In genomic region chr6:11009353-11009752, GRCh38 we compare ENCODE assay signal across 11 cellular contexts. TPM values are rescaled to one million over a fixed set of nuclear protein-coding genes. Genes with fewer than 3 reads are reported as not detected.
DNase-seq lines count a peak whose midpoint lies in the region; ATAC-seq and TF ChIP-seq lines count a peak whose summit lies in the region.
"Had no signal": no experiment of that assay in that cellular context is flagged by ENCODE, and none has a peak within 500 bp of the region (broad histone marks: within the 10 kb centered on the region; RNA-seq: fewer than 3 reads in every experiment).

No MANE protein-coding gene starts in this region.

- H3F3A ChIP-seq in PC-9 (ENCODE audit: insufficient read depth, low read depth) = 0 out of 2 replicates have a peak, but pooled peaks cover 10% of the 10 kb centered on the region

- H3K27me3 ChIP-seq in PC-9 (ENCODE audit: insufficient read depth, low read depth) (no peaks in the 10 kb centered on the region), HAP-1 (ENCODE audit: low read depth) (no peaks in the 10 kb centered on the region)

- intact Hi-C loops in PC-9 (cut with micrococcal nuclease; ENCODE audit: unreplicated experiment) = loop anchor here (2.0 kb wide), 1 partner anchor 59 kb away; no protein-coding TSS in a partner anchor
- intact Hi-C loops in left ventricle myocardium superior (cut with micrococcal nuclease) = no loop called here

- POLR2A ChIA-PET in PC-9 (lab: Charles Lee; ENCODE audit: unreplicated experiment) = interaction anchor here (0.6 kb wide), 2 partner anchors 18 to 21 kb away, joined by 6 to 8 read pairs; no protein-coding TSS in a partner anchor

- H3K4me3 ChIP-seq in GM08714 (ENCODE audit: low read length) (peak overlapping the region; percentile 17; the same call in 1 of the 2 replicates), PC-9 (no peak overlapping the region), HAP-1 (no peak overlapping the region)

- peaks cover 28% of the 10 kb centered on the region for H3K4me1 ChIP-seq in PC-9 (replicated peaks; ENCODE audit: insufficient read depth)
- no peaks in the 10 kb centered on the region for H3K4me1 ChIP-seq in HAP-1

- peak; percentile 71 for DNase-seq in HCEC 1CT
- DNase-seq in PC-9 = peak in 1 of 2 experiments; percentile 13
- DNase-seq in islet precursor cell = peak; percentile 66
- no peak for DNase-seq in HAP-1 (ENCODE audit: low spot score in 2 of 2)
- no peak for DNase-seq in cerebellar nuclear complex (lab: John Stamatoyannopoulos, UW)
- no peak for DNase-seq in left ventricle myocardium superior
- DNase-seq: cortex of kidney; stimulated activated CD4-positive, alpha-beta T cell treated with anti-CD3 and anti-CD28 coated beads, Interleukin-1b, Interleukin-23, amount 100 ng/mL, for 48 hours had no signal

- H3K9me3 ChIP-seq in PC-9 (ENCODE audit: insufficient read depth, low read depth) = no peaks in the 10 kb centered on the region
- H3K9me3 ChIP-seq in HAP-1 = no peaks in the 10 kb centered on the region

- H2AFZ ChIP-seq in PC-9 = no peak overlapping the region

- no TSS peak for BruUV-seq in PC-9 (replicated peaks; lab: Mats Ljungman, UMichigan)

- ATAC-seq in HG03039 (IDR thresholded peaks at IDR 0.05; ENCODE audit: unreplicated experiment) (no peak), left ventricle myocardium superior (no peak)

- H3K79me2 ChIP-seq in PC-9 (ENCODE audit: low read depth) = no peaks in the 10 kb centered on the region

- no peaks in the 10 kb centered on the region for H4K20me1 ChIP-seq in PC-9 (ENCODE audit: insufficient read depth)

- peak overlapping the region; percentile 31; the same call in 1 of the 2 replicates for H3K4me2 ChIP-seq in PC-9

- no peak overlapping the region for H3K27ac ChIP-seq in PC-9

- no peaks in the 10 kb centered on the region for H3K9me2 ChIP-seq in PC-9 (ENCODE audit: insufficient read depth)

- TF ChIP-seq CTCF in PC-9 (conservative IDR thresholded peaks at IDR 0.05) = no peak

- in situ Hi-C loops in HAP-1 (cut with MboI; ENCODE audit: low sequenced_read_pairs) = no loop called here

- CTCF ChIA-PET in PC-9 (lab: Charles Lee) = no interaction called here

- no peaks in the 10 kb centered on the region for H3K36me3 ChIP-seq in PC-9 (ENCODE audit: low read depth)
- H3K36me3 ChIP-seq in HAP-1 (replicated peaks) = no peaks in the 10 kb centered on the region; the same call in 1 of the 2 replicates

RNA-seq across cellular contexts. Expression of gene ELOVL2, which starts 34.8 kb away (rescaled TPM):
- 0.23 and 0.41 TPM in 2 replicates for total RNA-seq in PC-9 (2021)
- 1.3 TPM for total RNA-seq in left ventricle myocardium superior
- total RNA-seq: lung microvascular endothelial cell had no signal

Comparison
In these comparisons a context has a peak if more than half of its experiments do, and no peak if none do; other contexts are left out.
1. DNase-seq: peak in HCEC 1CT (single experiment) and islet precursor cell (single experiment); none in HAP-1 (0 of 2), cerebellar nuclear complex (0 of 2) and left ventricle myocardium superior (single experiment).